1 cellular context compared by ENCODE assay signal in the genomic region with DNA sequence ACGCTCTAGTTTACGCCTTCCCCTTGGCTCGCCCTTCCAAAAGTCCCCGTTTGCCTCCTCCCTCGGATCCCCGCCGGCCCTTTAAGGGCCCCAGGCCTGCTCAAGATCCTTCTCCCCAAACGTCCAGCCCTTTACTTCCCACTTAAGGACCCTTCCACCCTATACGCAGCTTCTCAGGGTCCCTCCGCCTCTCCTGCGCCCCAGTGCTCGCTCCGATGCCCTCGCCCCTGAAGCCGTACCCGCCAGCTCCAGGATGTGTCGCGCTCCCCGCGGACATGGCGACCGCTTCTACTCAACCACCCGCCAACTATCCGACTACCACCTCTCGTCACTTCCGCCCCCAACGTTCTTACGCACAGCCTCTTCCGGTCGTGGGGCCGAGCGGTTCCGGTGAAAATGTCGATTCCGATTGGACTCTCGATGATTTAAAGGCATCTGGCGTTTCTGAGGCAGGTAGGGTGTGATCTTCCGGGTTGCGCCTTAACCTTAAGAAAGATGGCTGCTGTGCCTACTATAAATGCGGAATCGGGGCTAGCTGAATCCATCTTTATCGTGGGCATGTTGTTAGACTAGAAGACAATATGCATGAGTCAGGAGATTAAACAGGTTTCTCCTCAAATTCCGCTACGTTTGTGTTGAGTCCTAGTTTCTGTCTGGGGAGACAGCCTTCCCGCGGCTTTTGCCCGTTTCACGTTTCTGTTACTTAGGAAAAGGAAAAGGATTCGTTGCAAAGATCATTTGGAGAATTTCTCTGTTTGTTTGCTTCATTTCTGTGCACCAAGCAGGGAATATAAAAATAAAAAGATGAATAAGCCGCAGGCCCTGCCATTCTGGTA.
TF ChIP-seq lines count a peak whose summit lies in the region.

A gene (minus strand): TSS at position 317 of the 836 bp plus-strand sequence. CDS start 40 bp downstream, at position 277.

TF ChIP-seq in HepG2, 621 proteins besides CTCF, POLR2A, EP300 and RAD21 (continued from another document and continues in another):
- TF ChIP-seq, protein P1, sequence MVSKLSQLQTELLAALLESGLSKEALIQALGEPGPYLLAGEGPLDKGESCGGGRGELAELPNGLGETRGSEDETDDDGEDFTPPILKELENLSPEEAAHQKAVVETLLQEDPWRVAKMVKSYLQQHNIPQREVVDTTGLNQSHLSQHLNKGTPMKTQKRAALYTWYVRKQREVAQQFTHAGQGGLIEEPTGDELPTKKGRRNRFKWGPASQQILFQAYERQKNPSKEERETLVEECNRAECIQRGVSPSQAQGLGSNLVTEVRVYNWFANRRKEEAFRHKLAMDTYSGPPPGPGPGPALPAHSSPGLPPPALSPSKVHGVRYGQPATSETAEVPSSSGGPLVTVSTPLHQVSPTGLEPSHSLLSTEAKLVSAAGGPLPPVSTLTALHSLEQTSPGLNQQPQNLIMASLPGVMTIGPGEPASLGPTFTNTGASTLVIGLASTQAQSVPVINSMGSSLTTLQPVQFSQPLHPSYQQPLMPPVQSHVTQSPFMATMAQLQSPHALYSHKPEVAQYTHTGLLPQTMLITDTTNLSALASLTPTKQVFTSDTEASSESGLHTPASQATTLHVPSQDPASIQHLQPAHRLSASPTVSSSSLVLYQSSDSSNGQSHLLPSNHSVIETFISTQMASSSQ (IDR thresholded peaks at IDR 0.05; ENCODE audit: low read depth), result no peak
- TF ChIP-seq, protein P1 (CRISPR knock-in tag; IDR thresholded peaks at IDR 0.05; ENCODE audit: borderline replicate concordance), result no peak
- TF ChIP-seq, protein P2, sequence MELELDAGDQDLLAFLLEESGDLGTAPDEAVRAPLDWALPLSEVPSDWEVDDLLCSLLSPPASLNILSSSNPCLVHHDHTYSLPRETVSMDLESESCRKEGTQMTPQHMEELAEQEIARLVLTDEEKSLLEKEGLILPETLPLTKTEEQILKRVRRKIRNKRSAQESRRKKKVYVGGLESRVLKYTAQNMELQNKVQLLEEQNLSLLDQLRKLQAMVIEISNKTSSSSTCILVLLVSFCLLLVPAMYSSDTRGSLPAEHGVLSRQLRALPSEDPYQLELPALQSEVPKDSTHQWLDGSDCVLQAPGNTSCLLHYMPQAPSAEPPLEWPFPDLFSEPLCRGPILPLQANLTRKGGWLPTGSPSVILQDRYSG (CRISPR knock-in tag; IDR thresholded peaks at IDR 0.05), result 0 out of 2 replicates have a peak, but pooled peaks have one; percentile 41
- TF ChIP-seq CCDC6 (CRISPR knock-in tag; IDR thresholded peaks at IDR 0.05), result 0 out of 2 replicates have a peak, but pooled peaks have one; percentile 23
- TF ChIP-seq ADNP (CRISPR knock-in tag; IDR thresholded peaks at IDR 0.05), result no peak
- TF ChIP-seq, protein P3, sequence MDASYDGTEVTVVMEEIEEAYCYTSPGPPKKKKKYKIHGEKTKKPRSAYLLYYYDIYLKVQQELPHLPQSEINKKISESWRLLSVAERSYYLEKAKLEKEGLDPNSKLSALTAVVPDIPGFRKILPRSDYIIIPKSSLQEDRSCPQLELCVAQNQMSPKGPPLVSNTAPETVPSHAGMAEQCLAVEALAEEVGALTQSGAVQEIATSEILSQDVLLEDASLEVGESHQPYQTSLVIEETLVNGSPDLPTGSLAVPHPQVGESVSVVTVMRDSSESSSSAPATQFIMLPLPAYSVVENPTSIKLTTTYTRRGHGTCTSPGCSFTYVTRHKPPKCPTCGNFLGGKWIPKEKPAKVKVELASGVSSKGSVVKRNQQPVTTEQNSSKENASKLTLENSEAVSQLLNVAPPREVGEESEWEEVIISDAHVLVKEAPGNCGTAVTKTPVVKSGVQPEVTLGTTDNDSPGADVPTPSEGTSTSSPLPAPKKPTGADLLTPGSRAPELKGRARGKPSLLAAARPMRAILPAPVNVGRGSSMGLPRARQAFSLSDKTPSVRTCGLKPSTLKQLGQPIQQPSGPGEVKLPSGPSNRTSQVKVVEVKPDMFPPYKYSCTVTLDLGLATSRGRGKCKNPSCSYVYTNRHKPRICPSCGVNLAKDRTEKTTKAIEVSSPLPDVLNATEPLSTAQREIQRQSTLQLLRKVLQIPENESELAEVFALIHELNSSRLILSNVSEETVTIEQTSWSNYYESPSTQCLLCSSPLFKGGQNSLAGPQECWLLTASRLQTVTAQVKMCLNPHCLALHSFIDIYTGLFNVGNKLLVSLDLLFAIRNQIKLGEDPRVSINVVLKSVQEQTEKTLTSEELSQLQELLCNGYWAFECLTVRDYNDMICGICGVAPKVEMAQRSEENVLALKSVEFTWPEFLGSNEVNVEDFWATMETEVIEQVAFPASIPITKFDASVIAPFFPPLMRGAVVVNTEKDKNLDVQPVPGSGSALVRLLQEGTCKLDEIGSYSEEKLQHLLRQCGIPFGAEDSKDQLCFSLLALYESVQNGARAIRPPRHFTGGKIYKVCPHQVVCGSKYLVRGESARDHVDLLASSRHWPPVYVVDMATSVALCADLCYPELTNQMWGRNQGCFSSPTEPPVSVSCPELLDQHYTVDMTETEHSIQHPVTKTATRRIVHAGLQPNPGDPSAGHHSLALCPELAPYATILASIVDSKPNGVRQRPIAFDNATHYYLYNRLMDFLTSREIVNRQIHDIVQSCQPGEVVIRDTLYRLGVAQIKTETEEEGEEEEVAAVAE (CRISPR knock-in tag; IDR thresholded peaks at IDR 0.05; ENCODE audit: borderline replicate concordance), result peak; percentile 82
- TF ChIP-seq ZNF34 (CRISPR knock-in tag; IDR thresholded peaks at IDR 0.05; ENCODE audit: borderline replicate concordance), result no peak
- TF ChIP-seq ETV6 (CRISPR knock-in tag; conservative IDR thresholded peaks at IDR 0.05), result peak; percentile 75
- TF ChIP-seq RNF2 (conservative IDR thresholded peaks at IDR 0.05; ENCODE audit: low read depth), result no peak
- TF ChIP-seq CBFB (CRISPR knock-in tag; IDR thresholded peaks at IDR 0.05), result peak; percentile 66; the same call in 1 of the 2 replicates
- TF ChIP-seq TRIM24 (CRISPR knock-in tag; IDR thresholded peaks at IDR 0.05), result no peak
- TF ChIP-seq GPN1 (CRISPR knock-in tag; IDR thresholded peaks at IDR 0.05; ENCODE audit: borderline replicate concordance), result no peak
- TF ChIP-seq ESRRA (CRISPR knock-in tag; IDR thresholded peaks at IDR 0.05; ENCODE audit: low read depth), result no peak
- TF ChIP-seq, protein P4, sequence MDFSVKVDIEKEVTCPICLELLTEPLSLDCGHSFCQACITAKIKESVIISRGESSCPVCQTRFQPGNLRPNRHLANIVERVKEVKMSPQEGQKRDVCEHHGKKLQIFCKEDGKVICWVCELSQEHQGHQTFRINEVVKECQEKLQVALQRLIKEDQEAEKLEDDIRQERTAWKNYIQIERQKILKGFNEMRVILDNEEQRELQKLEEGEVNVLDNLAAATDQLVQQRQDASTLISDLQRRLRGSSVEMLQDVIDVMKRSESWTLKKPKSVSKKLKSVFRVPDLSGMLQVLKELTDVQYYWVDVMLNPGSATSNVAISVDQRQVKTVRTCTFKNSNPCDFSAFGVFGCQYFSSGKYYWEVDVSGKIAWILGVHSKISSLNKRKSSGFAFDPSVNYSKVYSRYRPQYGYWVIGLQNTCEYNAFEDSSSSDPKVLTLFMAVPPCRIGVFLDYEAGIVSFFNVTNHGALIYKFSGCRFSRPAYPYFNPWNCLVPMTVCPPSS (IDR thresholded peaks at IDR 0.05), result no peak
- TF ChIP-seq ISX (CRISPR knock-in tag; conservative IDR thresholded peaks at IDR 0.05), result no peak
- 0 out of 2 replicates have a peak, but pooled peaks have one; percentile 31 for TF ChIP-seq ZNF720 (CRISPR knock-in tag; IDR thresholded peaks at IDR 0.05)
- TF ChIP-seq, protein P5, sequence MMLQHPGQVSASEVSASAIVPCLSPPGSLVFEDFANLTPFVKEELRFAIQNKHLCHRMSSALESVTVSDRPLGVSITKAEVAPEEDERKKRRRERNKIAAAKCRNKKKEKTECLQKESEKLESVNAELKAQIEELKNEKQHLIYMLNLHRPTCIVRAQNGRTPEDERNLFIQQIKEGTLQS (CRISPR knock-in tag; IDR thresholded peaks at IDR 0.05), result no peak
- no peak for TF ChIP-seq ZSCAN20 (CRISPR knock-in tag; IDR thresholded peaks at IDR 0.05; ENCODE audit: borderline replicate concordance)
- TF ChIP-seq AGO1 (IDR thresholded peaks at IDR 0.05; ENCODE audit: low read depth, low read length, poor library complexity, severe bottlenecking), result peak; percentile 79
- TF ChIP-seq ZNF382 (CRISPR knock-in tag; IDR thresholded peaks at IDR 0.05; ENCODE audit: borderline replicate concordance), result no peak
- peak; percentile 95 for TF ChIP-seq HNRNPH1 (optimal IDR thresholded peaks at IDR 0.05; ENCODE audit: low read depth, low read length)
- TF ChIP-seq AKAP8 (CRISPR knock-in tag; IDR thresholded peaks at IDR 0.05), result 0 out of 2 replicates have a peak, but pooled peaks have one; percentile 36
- peak; percentile 49; the same call in 1 of the 2 replicates for TF ChIP-seq FOXJ3 (CRISPR knock-in tag; IDR thresholded peaks at IDR 0.05; ENCODE audit: borderline replicate concordance)
- TF ChIP-seq, protein P6, sequence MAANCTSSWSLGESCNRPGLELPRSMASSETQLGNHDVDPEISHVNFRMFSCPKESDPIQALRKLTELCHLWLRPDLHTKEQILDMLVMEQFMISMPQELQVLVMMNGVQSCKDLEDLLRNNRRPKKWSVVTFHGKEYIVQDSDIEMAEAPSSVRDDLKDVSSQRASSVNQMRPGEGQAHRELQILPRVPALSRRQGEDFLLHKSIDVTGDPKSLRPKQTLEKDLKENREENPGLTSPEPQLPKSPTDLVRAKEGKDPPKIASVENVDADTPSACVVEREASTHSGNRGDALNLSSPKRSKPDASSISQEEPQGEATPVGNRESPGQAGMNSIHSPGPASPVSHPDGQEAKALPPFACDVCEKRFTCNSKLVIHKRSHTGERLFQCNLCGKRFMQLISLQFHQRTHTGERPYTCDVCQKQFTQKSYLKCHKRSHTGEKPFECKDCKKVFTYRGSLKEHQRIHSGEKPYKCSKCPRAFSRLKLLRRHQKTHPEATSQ (CRISPR knock-in tag; IDR thresholded peaks at IDR 0.05; ENCODE audit: borderline replicate concordance), result no peak; the same call in 1 of the 2 replicates
- no peak for TF ChIP-seq TAF15 (IDR thresholded peaks at IDR 0.05; ENCODE audit: low read depth, low read length, poor library complexity, severe bottlenecking)
- TF ChIP-seq ZC3H13 (CRISPR knock-in tag; IDR thresholded peaks at IDR 0.05), result peak; percentile 89
- TF ChIP-seq, protein P7, sequence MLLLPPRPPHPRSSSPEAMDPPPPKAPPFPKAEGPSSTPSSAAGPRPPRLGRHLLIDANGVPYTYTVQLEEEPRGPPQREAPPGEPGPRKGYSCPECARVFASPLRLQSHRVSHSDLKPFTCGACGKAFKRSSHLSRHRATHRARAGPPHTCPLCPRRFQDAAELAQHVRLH (CRISPR knock-in tag; IDR thresholded peaks at IDR 0.05; ENCODE audit: borderline replicate concordance, low read depth), result peak; percentile 88
- TF ChIP-seq TAF1 (CRISPR knock-in tag; IDR thresholded peaks at IDR 0.05), result peak; percentile 93
- peak; percentile 84 for TF ChIP-seq FOXK1 (CRISPR knock-in tag; IDR thresholded peaks at IDR 0.05; ENCODE audit: borderline replicate concordance, low read depth)
- TF ChIP-seq, protein P8, sequence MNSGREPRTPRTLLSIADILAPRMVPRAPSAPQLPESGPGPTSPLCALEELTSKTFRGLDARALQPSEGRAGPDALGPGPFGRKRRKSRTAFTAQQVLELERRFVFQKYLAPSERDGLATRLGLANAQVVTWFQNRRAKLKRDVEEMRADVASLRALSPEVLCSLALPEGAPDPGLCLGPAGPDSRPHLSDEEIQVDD (CRISPR knock-in tag; IDR thresholded peaks at IDR 0.05; ENCODE audit: borderline replicate concordance), result no peak
- TF ChIP-seq KLF16 (CRISPR knock-in tag; IDR thresholded peaks at IDR 0.05), result 0 out of 4 replicates have a peak, but pooled peaks of 1 of the 2 experiments have one; percentile 48
- peak; percentile 18; the same call in 1 of the 2 replicates for TF ChIP-seq CBX5 (CRISPR knock-in tag; IDR thresholded peaks at IDR 0.05; ENCODE audit: borderline replicate concordance)
- TF ChIP-seq KDM5B (CRISPR knock-in tag; IDR thresholded peaks at IDR 0.05; ENCODE audit: borderline replicate concordance), result peak; percentile 76; the same call in 1 of the 2 replicates
- no peak for TF ChIP-seq ZNF451 (CRISPR knock-in tag; IDR thresholded peaks at IDR 0.05)
- peak; percentile 61 for TF ChIP-seq AGO2 (optimal IDR thresholded peaks at IDR 0.05; ENCODE audit: low read depth, low read length)
- TF ChIP-seq, protein P9, sequence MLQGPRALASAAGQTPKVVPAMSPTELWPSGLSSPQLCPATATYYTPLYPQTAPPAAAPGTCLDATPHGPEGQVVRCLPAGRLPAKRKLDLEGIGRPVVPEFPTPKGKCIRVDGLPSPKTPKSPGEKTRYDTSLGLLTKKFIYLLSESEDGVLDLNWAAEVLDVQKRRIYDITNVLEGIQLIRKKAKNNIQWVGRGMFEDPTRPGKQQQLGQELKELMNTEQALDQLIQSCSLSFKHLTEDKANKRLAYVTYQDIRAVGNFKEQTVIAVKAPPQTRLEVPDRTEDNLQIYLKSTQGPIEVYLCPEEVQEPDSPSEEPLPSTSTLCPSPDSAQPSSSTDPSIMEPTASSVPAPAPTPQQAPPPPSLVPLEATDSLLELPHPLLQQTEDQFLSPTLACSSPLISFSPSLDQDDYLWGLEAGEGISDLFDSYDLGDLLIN (CRISPR knock-in tag; IDR thresholded peaks at IDR 0.05; ENCODE audit: borderline replicate concordance), result no peak
- no peak for TF ChIP-seq GZF1 (CRISPR knock-in tag; IDR thresholded peaks at IDR 0.05)
- peak; percentile 26; the same call in 1 of the 2 replicates for TF ChIP-seq ZNF124 (CRISPR knock-in tag; IDR thresholded peaks at IDR 0.05)
- no peak for TF ChIP-seq NFIB (CRISPR knock-in tag; IDR thresholded peaks at IDR 0.05; ENCODE audit: borderline replicate concordance)
- TF ChIP-seq, protein P10, sequence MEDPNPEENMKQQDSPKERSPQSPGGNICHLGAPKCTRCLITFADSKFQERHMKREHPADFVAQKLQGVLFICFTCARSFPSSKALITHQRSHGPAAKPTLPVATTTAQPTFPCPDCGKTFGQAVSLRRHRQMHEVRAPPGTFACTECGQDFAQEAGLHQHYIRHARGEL (CRISPR knock-in tag; IDR thresholded peaks at IDR 0.05), result no peak
